In genomic region chr6:138346302-138347195, GRCh38 we compare ENCODE assay signal across 20 cellular contexts. TPM values are rescaled to one million over a fixed set of nuclear protein-coding genes. Genes with fewer than 3 reads are reported as not detected.
DNase-seq lines count a peak whose midpoint lies in the region; ATAC-seq and TF ChIP-seq lines count a peak whose summit lies in the region.
"Had no signal": no experiment of that assay in that cellular context is flagged by ENCODE, and none has a peak within 500 bp of the region (broad histone marks: within the 10 kb centered on the region; RNA-seq: fewer than 3 reads in every experiment).

No MANE protein-coding gene starts in this region.

- H3K4me3 ChIP-seq in GM23248 (no peak overlapping the region), retinal pigment epithelial cell (ENCODE audit: low read length) (no peak overlapping the region)
- H3K4me3 ChIP-seq: cardiac muscle cell, suprapubic skin had no signal

- H3F3A ChIP-seq in GM23248 (ENCODE audit: insufficient read depth) = peaks cover 6% of the 10 kb centered on the region; the same call in 1 of the 2 replicates

- H3K79me2 ChIP-seq in GM23248 (ENCODE audit: insufficient read depth) = no peaks in the 10 kb centered on the region

- peaks cover 10% of the 10 kb centered on the region; the same call in 1 of the 2 replicates for H3K4me1 ChIP-seq in GM23248 (ENCODE audit: insufficient read depth)
- H3K4me1 ChIP-seq: suprapubic skin had no signal

- no peak overlapping the region for H2AFZ ChIP-seq in GM23248

- H4K20me1 ChIP-seq in GM23248 (ENCODE audit: insufficient read depth) = no peaks in the 10 kb centered on the region

- WGBS in GM23248 (ENCODE audit: low coverage in 1 of 2, low lambda C conversion rate in 2 of 2, missing lambda C conversion rate in 2 of 2), 2 experiments = 54 to 57% methylated on average over 2 of the region's 2 CpGs

- no peaks in the 10 kb centered on the region for H3K9me2 ChIP-seq in GM23248 (ENCODE audit: insufficient read depth)

- DNase-seq in GM23248 = peak; percentile 69
- DNase-seq in astrocyte of the hippocampus (ENCODE audit: low read depth, low spot score) = peak; percentile 54
- DNase-seq in fibroblast of the conjunctiva (ENCODE audit: low read depth) = peak; percentile 62
- DNase-seq in retinal pigment epithelial cell (ENCODE audit: low read depth) = peak; percentile 60
- DNase-seq: activated CD4-positive, alpha-beta T cell treated with anti-CD3 and anti-CD28 coated beads, Interleukin-2, amount 10 ng/mL, durations not matched to agents 24 days and 14 days; activated T-cell treated with anti-CD3 and anti-CD28 coated beads, Interleukin-2, amount 50 U/mL, for 1 hour; DMS53; effector CD8-positive, alpha-beta T cell; NCI-H2029 treated with DMSO at 0.1 percent for 48 hours; NCI-H524; retina had no signal

- in situ Hi-C loops in GM23248 (cut with MboI) = no loop called here

- H3K9me3 ChIP-seq in GM23248 (ENCODE audit: low read depth) = no peaks in the 10 kb centered on the region
- H3K9me3 ChIP-seq: suprapubic skin had no signal

- H3K9ac ChIP-seq in GM23248 = no peak overlapping the region

- ATAC-seq in HG03097 (IDR thresholded peaks at IDR 0.05; ENCODE audit: low FRiP score, unreplicated experiment) (no peak), HG02970 (IDR thresholded peaks at IDR 0.05; ENCODE audit: low FRiP score, unreplicated experiment) (no peak), HG03439 (IDR thresholded peaks at IDR 0.05; ENCODE audit: unreplicated experiment) (no peak)
- ATAC-seq: activated naive CD4-positive, alpha-beta T cell treated with anti-CD3 and anti-CD28 coated beads, Interleukin-2, amount 50 U/mL, for 72 hours had no signal

- H3K27ac ChIP-seq in GM23248 = no peak overlapping the region
- H3K27ac ChIP-seq: cardiac muscle cell, suprapubic skin had no signal

- no peak overlapping the region for H3K4me2 ChIP-seq in GM23248 (ENCODE audit: unreplicated experiment)

- no peaks in the 10 kb centered on the region for H3K27me3 ChIP-seq in GM23248 (replicated peaks; ENCODE audit: insufficient read depth)
- H3K27me3 ChIP-seq: cardiac muscle cell, suprapubic skin had no signal

- H3K36me3 ChIP-seq in GM23248 (ENCODE audit: low read depth) = no peaks in the 10 kb centered on the region
- H3K36me3 ChIP-seq: cardiac muscle cell, suprapubic skin had no signal

- TF ChIP-seq CTCF in retinal pigment epithelial cell (conservative IDR thresholded peaks at IDR 0.05; ENCODE audit: low read depth, low read length) = no peak

RNA-seq across cellular contexts. Expression of gene SMIM28, which starts 31.2 kb away (rescaled TPM):
- not detected in 2 replicates for total RNA-seq in GM23248 (2014; rRNA removed; shearing (Covaris generic))
- polyA plus RNA-seq in GM23248 (2016; fragmentation: Nextera tagmentation; extraction: Ambion mirVana) = not detected in 2 replicates
- total RNA-seq: activated CD4-positive, alpha-beta T cell treated with anti-CD3 and anti-CD28 coated beads, Interleukin-2, amount 10 ng/mL, durations not matched to agents 24 days and 14 days; activated naive CD4-positive, alpha-beta T cell treated with anti-CD3 and anti-CD28 coated beads, Interleukin-2, amount 50 U/mL, for 72 hours; cardiac muscle cell; glomerular endothelial cell; SK-MEL-5; suprapubic skin had no signal
- polyA plus RNA-seq: cardiac muscle cell, neural cell had no signal

RNA-seq across cellular contexts. Expression of gene HEBP2, which starts 57.5 kb away (rescaled TPM):
- total RNA-seq in GM23248 (2014; rRNA removed; shearing (Covaris generic)) = 32.4 and 62.8 TPM in 2 replicates
- 101 and 102 TPM in 2 replicates for polyA plus RNA-seq in GM23248 (2016; fragmentation: Nextera tagmentation; extraction: Ambion mirVana)
